In the genomic region with DNA sequence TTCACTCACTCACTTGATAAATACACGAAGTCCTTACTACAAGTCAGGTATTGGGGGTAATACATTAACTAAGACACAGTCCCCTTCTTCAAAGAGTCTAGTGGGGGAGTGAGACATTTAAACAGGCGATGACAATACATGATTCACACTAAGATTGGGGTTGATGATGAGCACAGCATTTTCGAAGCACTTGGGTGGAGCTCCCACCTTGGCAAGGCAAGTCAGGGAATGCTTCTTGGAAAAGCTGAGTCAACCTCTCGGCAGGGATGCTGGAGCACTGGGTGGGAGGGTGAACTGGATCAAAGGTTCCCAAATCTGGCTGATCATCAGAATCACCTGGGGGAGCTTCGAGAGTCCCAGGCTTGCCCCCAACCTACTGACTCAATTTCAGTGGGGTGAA, we compare ENCODE assay signal across 13 cellular contexts. TPM values are rescaled to one million over a fixed set of nuclear protein-coding genes. Genes with fewer than 3 reads are reported as not detected.
DNase-seq lines count a peak whose midpoint lies in the region; ATAC-seq and TF ChIP-seq lines count a peak whose summit lies in the region.
"Had no signal": no experiment of that assay in that cellular context is flagged by ENCODE, and none has a peak within 500 bp of the region (broad histone marks: within the 10 kb centered on the region; RNA-seq: fewer than 3 reads in every experiment).

No MANE protein-coding gene starts in this region.

- no peak for TF ChIP-seq CTCF in HCT116 (IDR thresholded peaks at IDR 0.05 in 2 of 3, conservative IDR thresholded peaks at IDR 0.05 in 1 of 3; ENCODE audit: borderline replicate concordance in 1 of 3, insufficient read depth in 1 of 3, low read depth in 2 of 3, low read length in 2 of 3)
- no peak for TF ChIP-seq CTCF in fibroblast of the aortic adventitia (IDR thresholded peaks at IDR 0.05; ENCODE audit: insufficient read depth, low read length)
- no peak for TF ChIP-seq CTCF in suprapubic skin (IDR thresholded peaks at IDR 0.05)

- H3K9me3 ChIP-seq in HCT116 (ENCODE audit: control insufficient read depth in 1 of 2, insufficient read depth in 1 of 2, low read depth in 1 of 2, low read length in 2 of 2) (no peaks in the 10 kb centered on the region), suprapubic skin (no peaks in the 10 kb centered on the region)
- H3K9me3 ChIP-seq: mucosa of descending colon had no signal

- no peaks in the 10 kb centered on the region for H3K27me3 ChIP-seq in HCT116 (ENCODE audit: insufficient read depth, low read length)
- H3K27me3 ChIP-seq in suprapubic skin = no peaks in the 10 kb centered on the region

- peak overlapping the region; percentile 40; the same call in 1 of the 2 replicates for H3K9ac ChIP-seq in HCT116 (ENCODE audit: low read length)

- H3K36me3 ChIP-seq in HCT116 (ENCODE audit: control insufficient read depth in 1 of 2, insufficient read depth in 2 of 2, low read length in 2 of 2) (no peaks in the 10 kb centered on the region), suprapubic skin (no peaks in the 10 kb centered on the region)

- H2AFZ ChIP-seq in HCT116 (ENCODE audit: low read depth, low read length, poor library complexity, severe bottlenecking) = peak overlapping the region; percentile 40

- no peaks in the 10 kb centered on the region for H4K20me1 ChIP-seq in HCT116 (ENCODE audit: insufficient read depth)

- CTCF ChIA-PET in HCT116 (lab: Charles Lee) = interaction anchor here (1.0 kb wide), 1 partner anchor 11 kb away, joined by 5 read pairs; no protein-coding TSS in a partner anchor

- RAD21 ChIA-PET in HCT116 (lab: Charles Lee; ENCODE audit: low non-redundant PET in 1 of 2, low total read pairs in 2 of 2, uncharacterized antibody in 2 of 2, unreplicated experiment in 2 of 2) = no interaction called here

- TF ChIP-seq POLR2A in HCT116 (IDR thresholded peaks at IDR 0.05; ENCODE audit: borderline replicate concordance, extremely low read depth, insufficient read depth, insufficient read length) (no peak), suprapubic skin (IDR thresholded peaks at IDR 0.05) (no peak)

- TF ChIP-seq EP300 in suprapubic skin (IDR thresholded peaks at IDR 0.05) = no peak

- H3K4me1 ChIP-seq in HCT116 (ENCODE audit: control insufficient read depth in 1 of 2, insufficient read depth in 2 of 2, low read length in 2 of 2) (peaks cover 9 to 27% of the 10 kb centered on the region in 2 experiments), suprapubic skin (peaks cover 26% of the 10 kb centered on the region)

- H3K9me2 ChIP-seq in HCT116 (ENCODE audit: insufficient read depth) = no peaks in the 10 kb centered on the region

- POLR2A ChIA-PET in HCT116 (lab: Charles Lee) = interaction anchor here (1.4 to 2.0 kb wide), 2 partner anchors 11 to 58 kb away, joined by 3 to 12 read pairs; partner anchors contain the start of gene ENAH

- H3K79me2 ChIP-seq in HCT116 (ENCODE audit: insufficient read depth, low read length) = no peaks in the 10 kb centered on the region

- 38% methylated on average over 5 of the region's 5 CpGs for WGBS in suprapubic skin

- TF ChIP-seq RAD21 in HCT116 (IDR thresholded peaks at IDR 0.05; ENCODE audit: low read depth) = no peak; the same call in 1 of the 2 replicates

- H3K4me2 ChIP-seq in HCT116 (ENCODE audit: low read length) = peak overlapping the region; percentile 50

- intact Hi-C loops in HCT116 (cut with micrococcal nuclease) = no loop called here

- H3K27ac ChIP-seq in HCT116 (ENCODE audit: low read depth, low read length) (no peak overlapping the region), suprapubic skin (peak overlapping the region; percentile 45)

- BruUV-seq in HCT116 (replicated peaks; lab: Mats Ljungman, UMichigan) = no TSS peak

- ATAC-seq in HCT116 (peak; percentile 89), HG03159 (IDR thresholded peaks at IDR 0.05; ENCODE audit: unreplicated experiment) (no peak)
- ATAC-seq: activated T-cell treated with anti-CD3 and anti-CD28 coated beads, Interleukin-2, amount 50 U/mL, for 4 hours; effector memory CD8-positive, alpha-beta T cell; mucosa of descending colon had no signal

- H3K4me3 ChIP-seq in HCT116 (replicated peaks in 1 of 2; ENCODE audit: low read depth in 1 of 2, low read length in 2 of 2) (no peak overlapping the region), fibroblast of the aortic adventitia (ENCODE audit: low read depth, low read length) (no peak overlapping the region), suprapubic skin (no peak overlapping the region)
- H3K4me3 ChIP-seq: mucosa of descending colon had no signal

- DNase-seq in HCT116 (ENCODE audit: low read depth, low spot score) (peak; percentile 82), T1000 (lab: John Stamatoyannopoulos, UW) (peak; percentile 29), fibroblast of the aortic adventitia (ENCODE audit: low read depth) (peak; percentile 88), suprapubic skin (ENCODE audit: low spot score in 2 of 2) (no peak), retina (no peak), NOMO-1 (lab: John Stamatoyannopoulos, UW; ENCODE audit: unreplicated experiment in 2 of 2) (no peak)
- DNase-seq: activated T-cell treated with anti-CD3 and anti-CD28 coated beads, Interleukin-2, amount 50 U/mL, for 4 hours; amygdala; effector memory CD8-positive, alpha-beta T cell; mucosa of descending colon; NCI-H1417 treated with DMSO at 0.1 percent for 48 hours; NCI-H748 treated with DMSO at 0.1 percent for 48 hours had no signal

TF ChIP-seq in HCT116, 20 proteins besides CTCF, POLR2A, EP300 and RAD21 (continues in another document):
- TF ChIP-seq TCF7L2 (IDR thresholded peaks at IDR 0.05; ENCODE audit: borderline replicate concordance, extremely low read depth, insufficient read depth, insufficient read length) = peak; percentile 90
- peak; percentile 92 for TF ChIP-seq JUND (IDR thresholded peaks at IDR 0.05)
- TF ChIP-seq ZFX (IDR thresholded peaks at IDR 0.05) = no peak
- peak; percentile 78 for TF ChIP-seq MAX (IDR thresholded peaks at IDR 0.05)
- no peak for TF ChIP-seq ZNF274 (IDR thresholded peaks at IDR 0.05; ENCODE audit: low read depth, low read length)
- no peak; the same call in 1 of the 2 replicates for TF ChIP-seq CEBPB (IDR thresholded peaks at IDR 0.05; ENCODE audit: low read depth)
- peak; percentile 32; the same call in 1 of the 2 replicates for TF ChIP-seq EGR1 (IDR thresholded peaks at IDR 0.05; ENCODE audit: low read depth)
- no peak for TF ChIP-seq EZH2phosphoT487 (IDR thresholded peaks at IDR 0.05; ENCODE audit: borderline replicate concordance)
- TF ChIP-seq SP1 (IDR thresholded peaks at IDR 0.05; ENCODE audit: low read depth) = peak; percentile 86
- 0 out of 2 replicates have a peak, but pooled peaks have one; percentile 23 for TF ChIP-seq SRF (IDR thresholded peaks at IDR 0.05; ENCODE audit: low read depth)
- TF ChIP-seq, protein P1, sequence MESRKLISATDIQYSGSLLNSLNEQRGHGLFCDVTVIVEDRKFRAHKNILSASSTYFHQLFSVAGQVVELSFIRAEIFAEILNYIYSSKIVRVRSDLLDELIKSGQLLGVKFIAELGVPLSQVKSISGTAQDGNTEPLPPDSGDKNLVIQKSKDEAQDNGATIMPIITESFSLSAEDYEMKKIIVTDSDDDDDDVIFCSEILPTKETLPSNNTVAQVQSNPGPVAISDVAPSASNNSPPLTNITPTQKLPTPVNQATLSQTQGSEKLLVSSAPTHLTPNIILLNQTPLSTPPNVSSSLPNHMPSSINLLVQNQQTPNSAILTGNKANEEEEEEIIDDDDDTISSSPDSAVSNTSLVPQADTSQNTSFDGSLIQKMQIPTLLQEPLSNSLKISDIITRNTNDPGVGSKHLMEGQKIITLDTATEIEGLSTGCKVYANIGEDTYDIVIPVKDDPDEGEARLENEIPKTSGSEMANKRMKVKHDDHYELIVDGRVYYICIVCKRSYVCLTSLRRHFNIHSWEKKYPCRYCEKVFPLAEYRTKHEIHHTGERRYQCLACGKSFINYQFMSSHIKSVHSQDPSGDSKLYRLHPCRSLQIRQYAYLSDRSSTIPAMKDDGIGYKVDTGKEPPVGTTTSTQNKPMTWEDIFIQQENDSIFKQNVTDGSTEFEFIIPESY (IDR thresholded peaks at IDR 0.05; ENCODE audit: extremely low read depth, insufficient replicate concordance, low read length) = no peak
- no peak for TF ChIP-seq EZH2 (IDR thresholded peaks at IDR 0.05)
- peak; percentile 58; the same call in 1 of the 2 replicates for TF ChIP-seq POLR2AphosphoS5 (IDR thresholded peaks at IDR 0.05; ENCODE audit: low read depth, low read length)
- TF ChIP-seq, protein P2, sequence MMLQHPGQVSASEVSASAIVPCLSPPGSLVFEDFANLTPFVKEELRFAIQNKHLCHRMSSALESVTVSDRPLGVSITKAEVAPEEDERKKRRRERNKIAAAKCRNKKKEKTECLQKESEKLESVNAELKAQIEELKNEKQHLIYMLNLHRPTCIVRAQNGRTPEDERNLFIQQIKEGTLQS (IDR thresholded peaks at IDR 0.05) = no peak
- TF ChIP-seq YY1 (IDR thresholded peaks at IDR 0.05; ENCODE audit: extremely low read depth, insufficient replicate concordance, low read depth, low read length) = peak; percentile 57
- TF ChIP-seq FOSL1 (IDR thresholded peaks at IDR 0.05; ENCODE audit: low read depth) = peak; percentile 88
- peak; percentile 62; the same call in 1 of the 2 replicates for TF ChIP-seq CBX3 (IDR thresholded peaks at IDR 0.05; ENCODE audit: low read depth)

RNA-seq across cellular contexts. Expression of gene ENAH, which starts 57.9 kb away (rescaled TPM):
- 100 TPM for total RNA-seq in HCT116 (2021; ENCODE audit: unreplicated experiment)
- polyA plus RNA-seq in HCT116 (2012) = 39.7 and 44.9 TPM in 2 replicates
- total RNA-seq in fibroblast of the aortic adventitia (ENCODE audit: low replicate concordance) = 131 and 148 TPM in 2 replicates
- total RNA-seq in suprapubic skin = 10 to 100 TPM; 33.5 to 44.6 (median 41.8) TPM

Comparison
In these comparisons a context has a peak if more than half of its experiments do, and no peak if none do; other contexts are left out.
1. DNase-seq: peak in HCT116 (single experiment), T1000 (single experiment) and fibroblast of the aortic adventitia (single experiment); none in suprapubic skin (0 of 2), retina (single experiment) and NOMO-1 (0 of 2).